Comparison of ENCODE assay signal across 1 cellular context in genomic region chr5:143495124-143495523, GRCh38.
TF ChIP-seq lines count a peak whose summit lies in the region.

No MANE protein-coding gene starts in this region.

TF ChIP-seq in HepG2, 621 proteins besides CTCF, POLR2A, EP300 and RAD21 (continued from another document and continues in another):
- TF ChIP-seq ZNF362 (CRISPR knock-in tag; IDR thresholded peaks at IDR 0.05; ENCODE audit: borderline replicate concordance) (peak; percentile 88), PHB2 (IDR thresholded peaks at IDR 0.05; ENCODE audit: partially characterized antibody) (no peak), KDM2A (CRISPR knock-in tag; IDR thresholded peaks at IDR 0.05; ENCODE audit: borderline replicate concordance, low read depth) (no peak), TRAFD1 (CRISPR knock-in tag; IDR thresholded peaks at IDR 0.05; ENCODE audit: borderline replicate concordance) (no peak), TRIM24 (CRISPR knock-in tag; IDR thresholded peaks at IDR 0.05) (no peak), HIVEP1 (CRISPR knock-in tag; IDR thresholded peaks at IDR 0.05) (no peak), ZNF446 (CRISPR knock-in tag; IDR thresholded peaks at IDR 0.05) (no peak), ZBTB25 (CRISPR knock-in tag; IDR thresholded peaks at IDR 0.05) (no peak), SIX1 (CRISPR knock-in tag; IDR thresholded peaks at IDR 0.05; ENCODE audit: borderline replicate concordance) (no peak), KMT2B (CRISPR knock-in tag; IDR thresholded peaks at IDR 0.05) (no peak), SYNCRIP (IDR thresholded peaks at IDR 0.05; ENCODE audit: insufficient read depth, low read depth, low read length) (no peak), NPAS2 (CRISPR knock-in tag; IDR thresholded peaks at IDR 0.05; ENCODE audit: borderline replicate concordance) (no peak), ZNF646 (CRISPR knock-in tag; IDR thresholded peaks at IDR 0.05) (no peak), ZNF639 (CRISPR knock-in tag; conservative IDR thresholded peaks at IDR 0.05) (no peak), ZBTB21 (CRISPR knock-in tag; IDR thresholded peaks at IDR 0.05) (no peak), AHR (CRISPR knock-in tag; IDR thresholded peaks at IDR 0.05) (no peak), MATR3 (CRISPR knock-in tag; IDR thresholded peaks at IDR 0.05) (no peak), PPARG (CRISPR knock-in tag; conservative IDR thresholded peaks at IDR 0.05) (no peak), BCL6 (CRISPR knock-in tag; IDR thresholded peaks at IDR 0.05) (peak; percentile 95), CENPBD1 (CRISPR knock-in tag; IDR thresholded peaks at IDR 0.05; ENCODE audit: borderline replicate concordance, low read depth) (no peak), MIER3 (CRISPR knock-in tag; IDR thresholded peaks at IDR 0.05; ENCODE audit: borderline replicate concordance) (no peak), ZNF264 (CRISPR knock-in tag; IDR thresholded peaks at IDR 0.05) (no peak), ZNF292 (CRISPR knock-in tag; IDR thresholded peaks at IDR 0.05; ENCODE audit: borderline replicate concordance, low read depth) (0 out of 2 replicates have a peak, but pooled peaks have one; percentile 41), CEBPZ (IDR thresholded peaks at IDR 0.05; ENCODE audit: low read length) (no peak), NR2F6 (IDR thresholded peaks at IDR 0.05) (no peak), NR2F6 (CRISPR knock-in tag; IDR thresholded peaks at IDR 0.05) (0 out of 2 replicates have a peak, but pooled peaks have one; percentile 15), BCL3 (CRISPR knock-in tag; IDR thresholded peaks at IDR 0.05) (no peak), HOXD1 (CRISPR knock-in tag; IDR thresholded peaks at IDR 0.05) (no peak), RELA (CRISPR knock-in tag; IDR thresholded peaks at IDR 0.05) (no peak), AHDC1 (CRISPR knock-in tag; IDR thresholded peaks at IDR 0.05; ENCODE audit: borderline replicate concordance) (peak; percentile 44; the same call in 1 of the 2 replicates), ZNF460 (CRISPR knock-in tag; IDR thresholded peaks at IDR 0.05; ENCODE audit: borderline replicate concordance) (no peak), PAWR (CRISPR knock-in tag; IDR thresholded peaks at IDR 0.05; ENCODE audit: borderline replicate concordance) (no peak), ZNF30 (CRISPR knock-in tag; IDR thresholded peaks at IDR 0.05) (no peak)
